Comparison of ENCODE assay signal across 1 cellular context in genomic region chr1:230978491-230979388, GRCh38.
TF ChIP-seq lines count a peak whose summit lies in the region.

ARV1 (plus strand) TSS chr1:230979094; CDS start chr1:230979106, 12 bp downstream.
A gene with protein sequence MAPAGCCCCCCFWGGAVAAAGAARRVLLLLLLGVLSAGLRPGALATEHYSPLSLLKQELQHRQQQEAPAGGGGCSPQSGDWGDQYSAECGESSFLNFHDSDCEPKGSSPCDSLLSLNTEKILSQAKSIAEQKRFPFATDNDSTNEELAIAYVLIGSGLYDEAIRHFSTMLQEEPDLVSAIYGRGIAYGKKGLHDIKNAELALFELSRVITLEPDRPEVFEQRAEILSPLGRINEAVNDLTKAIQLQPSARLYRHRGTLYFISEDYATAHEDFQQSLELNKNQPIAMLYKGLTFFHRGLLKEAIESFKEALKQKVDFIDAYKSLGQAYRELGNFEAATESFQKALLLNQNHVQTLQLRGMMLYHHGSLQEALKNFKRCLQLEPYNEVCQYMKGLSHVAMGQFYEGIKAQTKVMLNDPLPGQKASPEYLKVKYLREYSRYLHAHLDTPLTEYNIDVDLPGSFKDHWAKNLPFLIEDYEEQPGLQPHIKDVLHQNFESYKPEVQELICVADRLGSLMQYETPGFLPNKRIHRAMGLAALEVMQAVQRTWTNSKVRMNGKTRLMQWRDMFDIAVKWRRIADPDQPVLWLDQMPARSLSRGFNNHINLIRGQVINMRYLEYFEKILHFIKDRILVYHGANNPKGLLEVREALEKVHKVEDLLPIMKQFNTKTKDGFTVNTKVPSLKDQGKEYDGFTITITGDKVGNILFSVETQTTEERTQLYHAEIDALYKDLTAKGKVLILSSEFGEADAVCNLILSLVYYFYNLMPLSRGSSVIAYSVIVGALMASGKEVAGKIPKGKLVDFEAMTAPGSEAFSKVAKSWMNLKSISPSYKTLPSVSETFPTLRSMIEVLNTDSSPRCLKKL (minus strand): TSS chr1:230978861. CDS start chr1:230978830, 31 bp downstream.

TF ChIP-seq in K562, 482 proteins besides CTCF, POLR2A, EP300 and RAD21 (continued from another document and continues in another):
- TF ChIP-seq TFAP4 (CRISPR knock-in tag; IDR thresholded peaks at IDR 0.05; ENCODE audit: borderline replicate concordance) (peak; percentile 91), ATF1 (CRISPR knock-in tag; IDR thresholded peaks at IDR 0.05) (no peak; the same call in 1 of the 2 replicates), ATF1 (tag; IDR thresholded peaks at IDR 0.05) (peak; percentile 98), SLC30A9 (CRISPR knock-in tag; IDR thresholded peaks at IDR 0.05) (no peak), MEF2A (IDR thresholded peaks at IDR 0.05; ENCODE audit: control insufficient read depth, low read depth, low read length) (no peak), PTBP1 (IDR thresholded peaks at IDR 0.05; ENCODE audit: low read depth, low read length) (no peak), MLLT1 (IDR thresholded peaks at IDR 0.05) (peak; percentile 12 to 71; a peak in 1 of 4 replicates), SAFB2 (IDR thresholded peaks at IDR 0.05; ENCODE audit: borderline replicate concordance, low read depth, low read length, severe bottlenecking) (no peak), ZNF561 (CRISPR knock-in tag; conservative IDR thresholded peaks at IDR 0.05) (no peak), SIN3A (IDR thresholded peaks at IDR 0.05; ENCODE audit: borderline replicate concordance in 2 of 2, control insufficient read depth in 1 of 2, low read depth in 2 of 2, low read length in 2 of 2) (peak; percentile 77 to 80; a peak in 2 of 4 replicates), TEAD4 (IDR thresholded peaks at IDR 0.05; ENCODE audit: low read length) (no peak), TEAD4 (CRISPR knock-in tag; IDR thresholded peaks at IDR 0.05; ENCODE audit: borderline replicate concordance) (no peak), CHD7 (IDR thresholded peaks at IDR 0.05; ENCODE audit: low read depth, low read length) (no peak), ZNF232 (CRISPR knock-in tag; IDR thresholded peaks at IDR 0.05) (no peak), RBFOX2 (IDR thresholded peaks at IDR 0.05; ENCODE audit: low read depth, low read length) (peak; percentile 96), THRAP3 (IDR thresholded peaks at IDR 0.05; ENCODE audit: borderline replicate concordance) (no peak), NUFIP1 (IDR thresholded peaks at IDR 0.05; ENCODE audit: partially characterized antibody) (no peak), TBP (optimal IDR thresholded peaks at IDR 0.05; ENCODE audit: low read depth, low read length) (peak; percentile 78), MYC (IDR thresholded peaks at IDR 0.05; ENCODE audit: low read depth, low read length) (peak; percentile 90), MYC (CRISPR knock-in tag; IDR thresholded peaks at IDR 0.05; ENCODE audit: borderline replicate concordance, low read depth) (peak; percentile 65; the same call in 1 of the 2 replicates), CCAR2 (IDR thresholded peaks at IDR 0.05; ENCODE audit: low read depth, low read length) (no peak), SMARCA5 (IDR thresholded peaks at IDR 0.05) (no peak), MXD1 (CRISPR knock-in tag; IDR thresholded peaks at IDR 0.05; ENCODE audit: borderline replicate concordance, poor library complexity, severe bottlenecking) (no peak), DNMT1 (IDR thresholded peaks at IDR 0.05) (no peak)
- TF ChIP-seq, protein P1, sequence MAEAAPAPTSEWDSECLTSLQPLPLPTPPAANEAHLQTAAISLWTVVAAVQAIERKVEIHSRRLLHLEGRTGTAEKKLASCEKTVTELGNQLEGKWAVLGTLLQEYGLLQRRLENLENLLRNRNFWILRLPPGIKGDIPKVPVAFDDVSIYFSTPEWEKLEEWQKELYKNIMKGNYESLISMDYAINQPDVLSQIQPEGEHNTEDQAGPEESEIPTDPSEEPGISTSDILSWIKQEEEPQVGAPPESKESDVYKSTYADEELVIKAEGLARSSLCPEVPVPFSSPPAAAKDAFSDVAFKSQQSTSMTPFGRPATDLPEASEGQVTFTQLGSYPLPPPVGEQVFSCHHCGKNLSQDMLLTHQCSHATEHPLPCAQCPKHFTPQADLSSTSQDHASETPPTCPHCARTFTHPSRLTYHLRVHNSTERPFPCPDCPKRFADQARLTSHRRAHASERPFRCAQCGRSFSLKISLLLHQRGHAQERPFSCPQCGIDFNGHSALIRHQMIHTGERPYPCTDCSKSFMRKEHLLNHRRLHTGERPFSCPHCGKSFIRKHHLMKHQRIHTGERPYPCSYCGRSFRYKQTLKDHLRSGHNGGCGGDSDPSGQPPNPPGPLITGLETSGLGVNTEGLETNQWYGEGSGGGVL (CRISPR knock-in tag; IDR thresholded peaks at IDR 0.05) = no peak
- TF ChIP-seq, protein P2, sequence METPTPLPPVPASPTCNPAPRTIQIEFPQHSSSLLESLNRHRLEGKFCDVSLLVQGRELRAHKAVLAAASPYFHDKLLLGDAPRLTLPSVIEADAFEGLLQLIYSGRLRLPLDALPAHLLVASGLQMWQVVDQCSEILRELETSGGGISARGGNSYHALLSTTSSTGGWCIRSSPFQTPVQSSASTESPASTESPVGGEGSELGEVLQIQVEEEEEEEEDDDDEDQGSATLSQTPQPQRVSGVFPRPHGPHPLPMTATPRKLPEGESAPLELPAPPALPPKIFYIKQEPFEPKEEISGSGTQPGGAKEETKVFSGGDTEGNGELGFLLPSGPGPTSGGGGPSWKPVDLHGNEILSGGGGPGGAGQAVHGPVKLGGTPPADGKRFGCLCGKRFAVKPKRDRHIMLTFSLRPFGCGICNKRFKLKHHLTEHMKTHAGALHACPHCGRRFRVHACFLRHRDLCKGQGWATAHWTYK (CRISPR knock-in tag; IDR thresholded peaks at IDR 0.05) = 0 out of 2 replicates have a peak, but pooled peaks have one; percentile 34
- TF ChIP-seq, protein P3, sequence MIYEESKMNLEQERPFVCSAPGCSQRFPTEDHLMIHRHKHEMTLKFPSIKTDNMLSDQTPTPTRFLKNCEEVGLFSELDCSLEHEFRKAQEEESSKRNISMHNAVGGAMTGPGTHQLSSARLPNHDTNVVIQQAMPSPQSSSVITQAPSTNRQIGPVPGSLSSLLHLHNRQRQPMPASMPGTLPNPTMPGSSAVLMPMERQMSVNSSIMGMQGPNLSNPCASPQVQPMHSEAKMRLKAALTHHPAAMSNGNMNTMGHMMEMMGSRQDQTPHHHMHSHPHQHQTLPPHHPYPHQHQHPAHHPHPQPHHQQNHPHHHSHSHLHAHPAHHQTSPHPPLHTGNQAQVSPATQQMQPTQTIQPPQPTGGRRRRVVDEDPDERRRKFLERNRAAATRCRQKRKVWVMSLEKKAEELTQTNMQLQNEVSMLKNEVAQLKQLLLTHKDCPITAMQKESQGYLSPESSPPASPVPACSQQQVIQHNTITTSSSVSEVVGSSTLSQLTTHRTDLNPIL (CRISPR knock-in tag; IDR thresholded peaks at IDR 0.05) = no peak
- TF ChIP-seq, protein P4, sequence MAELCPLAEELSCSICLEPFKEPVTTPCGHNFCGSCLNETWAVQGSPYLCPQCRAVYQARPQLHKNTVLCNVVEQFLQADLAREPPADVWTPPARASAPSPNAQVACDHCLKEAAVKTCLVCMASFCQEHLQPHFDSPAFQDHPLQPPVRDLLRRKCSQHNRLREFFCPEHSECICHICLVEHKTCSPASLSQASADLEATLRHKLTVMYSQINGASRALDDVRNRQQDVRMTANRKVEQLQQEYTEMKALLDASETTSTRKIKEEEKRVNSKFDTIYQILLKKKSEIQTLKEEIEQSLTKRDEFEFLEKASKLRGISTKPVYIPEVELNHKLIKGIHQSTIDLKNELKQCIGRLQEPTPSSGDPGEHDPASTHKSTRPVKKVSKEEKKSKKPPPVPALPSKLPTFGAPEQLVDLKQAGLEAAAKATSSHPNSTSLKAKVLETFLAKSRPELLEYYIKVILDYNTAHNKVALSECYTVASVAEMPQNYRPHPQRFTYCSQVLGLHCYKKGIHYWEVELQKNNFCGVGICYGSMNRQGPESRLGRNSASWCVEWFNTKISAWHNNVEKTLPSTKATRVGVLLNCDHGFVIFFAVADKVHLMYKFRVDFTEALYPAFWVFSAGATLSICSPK (IDR thresholded peaks at IDR 0.05; ENCODE audit: borderline replicate concordance) = no peak
- TF ChIP-seq, protein P5, sequence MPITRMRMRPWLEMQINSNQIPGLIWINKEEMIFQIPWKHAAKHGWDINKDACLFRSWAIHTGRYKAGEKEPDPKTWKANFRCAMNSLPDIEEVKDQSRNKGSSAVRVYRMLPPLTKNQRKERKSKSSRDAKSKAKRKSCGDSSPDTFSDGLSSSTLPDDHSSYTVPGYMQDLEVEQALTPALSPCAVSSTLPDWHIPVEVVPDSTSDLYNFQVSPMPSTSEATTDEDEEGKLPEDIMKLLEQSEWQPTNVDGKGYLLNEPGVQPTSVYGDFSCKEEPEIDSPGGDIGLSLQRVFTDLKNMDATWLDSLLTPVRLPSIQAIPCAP (CRISPR knock-in tag; IDR thresholded peaks at IDR 0.05; ENCODE audit: borderline replicate concordance) = no peak
